Comparison of ENCODE assay signal across 23 cellular contexts in genomic region chr4:61312526-61312925, GRCh38.
DNase-seq lines count a peak whose midpoint lies in the region; FAIRE-seq and TF ChIP-seq lines count a peak whose summit lies in the region.
"Had no signal": no experiment of that assay in that cellular context is flagged by ENCODE, and none has a peak within 500 bp of the region (broad histone marks: within the 10 kb centered on the region; RNA-seq: fewer than 3 reads in every experiment).

No MANE protein-coding gene starts in this region.

- no peaks in the 10 kb centered on the region for H3K79me2 ChIP-seq in astrocyte (ENCODE audit: insufficient read depth, low read length)

- H3K9ac ChIP-seq in astrocyte (ENCODE audit: low read length) = no peak overlapping the region

- H3K9me3 ChIP-seq in astrocyte (ENCODE audit: insufficient read depth, low read depth, low read length) (no peaks in the 10 kb centered on the region), ascending aorta (no peaks in the 10 kb centered on the region)
- H3K9me3 ChIP-seq: MG63, SJCRH30 had no signal

- H2AFZ ChIP-seq in astrocyte (ENCODE audit: low read depth, low read length) = no peak overlapping the region

- no peak overlapping the region for H3K27ac ChIP-seq in astrocyte (ENCODE audit: low read depth, low read length)
- H3K27ac ChIP-seq in ascending aorta = no peak overlapping the region
- H3K27ac ChIP-seq: C4-2B, SJCRH30 had no signal

- peaks cover 11% of the 10 kb centered on the region for H3K4me1 Mint-ChIP-seq in astrocyte (ENCODE audit: low read depth, unreplicated experiment)
- peaks cover 40% of the 10 kb centered on the region for H3K4me1 Mint-ChIP-seq in glutamatergic neuron (ENCODE audit: low read depth, unreplicated experiment)
- H3K4me1 Mint-ChIP-seq: CD8-positive, alpha-beta memory T cell had no signal

- TF ChIP-seq CTCF in astrocyte (IDR thresholded peaks at IDR 0.05; ENCODE audit: insufficient read depth, low read depth, low read length) = no peak
- TF ChIP-seq CTCF in epithelial cell of esophagus (IDR thresholded peaks at IDR 0.05; ENCODE audit: insufficient read depth, low read depth, low read length, missing control alignments) = no peak
- no peak for TF ChIP-seq CTCF in glutamatergic neuron (IDR thresholded peaks at IDR 0.05; ENCODE audit: partially characterized antibody, unreplicated experiment)
- TF ChIP-seq CTCF in ascending aorta (IDR thresholded peaks at IDR 0.05) = no peak

- H3K27me3 Mint-ChIP-seq in astrocyte (ENCODE audit: low read depth, unreplicated experiment) = no peaks in the 10 kb centered on the region
- no peaks in the 10 kb centered on the region for H3K27me3 Mint-ChIP-seq in glutamatergic neuron (ENCODE audit: unreplicated experiment)
- H3K27me3 Mint-ChIP-seq: CD8-positive, alpha-beta memory T cell had no signal

- no peaks in the 10 kb centered on the region for H4K20me1 ChIP-seq in astrocyte (ENCODE audit: insufficient read depth, low read length)

- peak; percentile 11 for DNase-seq in HS-5 (ENCODE audit: low read depth)
- DNase-seq in astrocyte (ENCODE audit: low read depth) = peak; percentile 42
- peak; percentile 38 for DNase-seq in epithelial cell of esophagus (ENCODE audit: low read depth)
- no peak for DNase-seq in glutamatergic neuron
- DNase-seq in ecto neural progenitor cell (ENCODE audit: low spot score) = no peak
- no peak for DNase-seq in SW 1271 (lab: John Stamatoyannopoulos, UW)
- no peak for DNase-seq in ascending aorta (ENCODE audit: low spot score in 2 of 2)
- DNase-seq: Calu3; CD8-positive, alpha-beta memory T cell; DMS153; GDM1; Karpas-422; MG63; NCI-H1048; NCI-H1436 treated with DMSO at 0.1 percent for 48 hours; NCI-H1930; NCI-H524 treated with DMSO at 0.1 percent for 48 hours; NCI-H82; SJCRH30 had no signal

- H3K36me3 Mint-ChIP-seq in astrocyte (ENCODE audit: low read depth, unreplicated experiment) (no peaks in the 10 kb centered on the region), glutamatergic neuron (ENCODE audit: unreplicated experiment) (no peaks in the 10 kb centered on the region)
- H3K36me3 Mint-ChIP-seq: CD8-positive, alpha-beta memory T cell had no signal

- H3K27ac Mint-ChIP-seq in astrocyte (ENCODE audit: unreplicated experiment) (no peak overlapping the region), glutamatergic neuron (ENCODE audit: unreplicated experiment) (peak overlapping the region; percentile 17)
- H3K27ac Mint-ChIP-seq: CD8-positive, alpha-beta memory T cell had no signal

- H3K4me3 ChIP-seq in astrocyte (ENCODE audit: insufficient read depth, low read depth, low read length) = no peak overlapping the region
- H3K4me3 ChIP-seq in epithelial cell of esophagus (ENCODE audit: low read length) = no peak overlapping the region
- H3K4me3 ChIP-seq in ascending aorta = no peak overlapping the region
- H3K4me3 ChIP-seq: MG63, SJCRH30 had no signal

- H3K27me3 ChIP-seq in astrocyte (ENCODE audit: insufficient read depth, low read length) (no peaks in the 10 kb centered on the region), ascending aorta (no peaks in the 10 kb centered on the region)
- H3K27me3 ChIP-seq: MG63, SJCRH30 had no signal

- H3K4me1 ChIP-seq in astrocyte (ENCODE audit: insufficient read depth, low read length) (no peaks in the 10 kb centered on the region), ascending aorta (no peaks in the 10 kb centered on the region)
- H3K4me1 ChIP-seq: SJCRH30 had no signal

- intact Hi-C loops in ascending aorta (cut with DNase I) = no loop called here

- H3K4me2 ChIP-seq in astrocyte (ENCODE audit: low read length) = no peak overlapping the region

- no peaks in the 10 kb centered on the region for H3K9me3 Mint-ChIP-seq in astrocyte (ENCODE audit: unreplicated experiment)
- no peaks in the 10 kb centered on the region for H3K9me3 Mint-ChIP-seq in glutamatergic neuron (ENCODE audit: unreplicated experiment)

- H3K36me3 ChIP-seq in astrocyte (ENCODE audit: insufficient read depth, low read length) = no peaks in the 10 kb centered on the region
- no peaks in the 10 kb centered on the region for H3K36me3 ChIP-seq in ascending aorta
- H3K36me3 ChIP-seq: MG63, SJCRH30 had no signal

- no peak for FAIRE-seq in astrocyte (lab: Jason Lieb, UNC)
- FAIRE-seq: A204.1, GM18507, RCC 7860 had no signal

- no peak overlapping the region for H3K4me3 Mint-ChIP-seq in astrocyte (ENCODE audit: unreplicated experiment)
- H3K4me3 Mint-ChIP-seq in glutamatergic neuron (ENCODE audit: unreplicated experiment) = no peak overlapping the region
- H3K4me3 Mint-ChIP-seq: CD8-positive, alpha-beta memory T cell had no signal

Comparison
In these comparisons a context has a peak if more than half of its experiments do, and no peak if none do; other contexts are left out.
1. DNase-seq: peak in HS-5 (single experiment), astrocyte (single experiment) and epithelial cell of esophagus (single experiment); none in glutamatergic neuron (single experiment), ecto neural progenitor cell (single experiment), SW 1271 (0 of 2) and ascending aorta (0 of 2).